Comparison of ENCODE assay signal across 22 cellular contexts in the genomic region with DNA sequence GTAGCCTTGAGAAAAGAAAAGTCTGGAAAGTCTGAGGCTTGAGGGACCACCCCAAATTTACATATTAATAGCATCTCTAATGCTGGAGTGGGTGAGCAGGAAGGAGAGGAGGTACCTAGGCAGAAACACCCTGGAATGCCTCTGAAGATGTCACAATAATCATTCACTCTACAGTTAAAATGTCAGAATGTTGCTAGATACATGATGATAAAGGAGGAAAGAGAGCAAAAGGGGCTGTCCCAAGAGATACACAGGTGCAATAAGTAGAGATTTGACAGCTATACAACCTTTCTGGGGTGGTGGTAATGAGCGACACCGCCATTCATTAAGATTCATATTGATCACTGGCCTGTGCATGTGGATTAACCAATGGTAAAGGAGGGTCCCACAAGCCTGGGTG.
"Had no signal": no experiment of that assay in that cellular context is flagged by ENCODE, and none has a peak within 500 bp of the region (broad histone marks: within the 10 kb centered on the region; RNA-seq: fewer than 3 reads in every experiment).

No MANE protein-coding gene starts in this region.

- H3K27me3 Mint-ChIP-seq: naive B cell; natural killer cell treated with Interleukin-12 subunit alpha and Interleukin-12 subunit beta and Interleukin-15 and Interleukin-18, amount 100 ng/mL, for 72 hours had no signal

- H3K4me1 Mint-ChIP-seq: naive B cell had no signal

- H3K36me3 Mint-ChIP-seq: mesothelial cell of epicardium; naive B cell; natural killer cell treated with Interleukin-12 subunit alpha and Interleukin-12 subunit beta and Interleukin-15 and Interleukin-18, amount 100 ng/mL, for 72 hours had no signal

- H3K27ac Mint-ChIP-seq: mesothelial cell of epicardium; naive B cell; natural killer cell treated with Interleukin-12 subunit alpha and Interleukin-12 subunit beta and Interleukin-15 and Interleukin-18, amount 100 ng/mL, for 72 hours had no signal

- H3K4me3 Mint-ChIP-seq: mesothelial cell of epicardium; naive B cell; natural killer cell treated with Interleukin-12 subunit alpha and Interleukin-12 subunit beta and Interleukin-15 and Interleukin-18, amount 100 ng/mL, for 72 hours had no signal

- DNase-seq: dermis blood vessel endothelial cell; effector memory CD4-positive, alpha-beta T cell; foreskin keratinocyte; heart left ventricle; left cardiac atrium; left lung; mesenchymal stem cell; mucosa of descending colon; naive B cell; pancreas; right lobe of liver; small intestine; stimulated activated CD4-positive, alpha-beta T cell treated with anti-CD3 and anti-CD28 coated beads, Interleukin-12 subunit alpha, Interleukin-12 subunit beta, amount 100 ng/mL, for 4 hours; stimulated activated CD4-positive, alpha-beta T cell treated with anti-CD3 and anti-CD28 coated beads, Interleukin-1b, Interleukin-23, amount 100 ng/mL, for 48 hours; stimulated activated CD4-positive, alpha-beta T cell treated with anti-CD3 and anti-CD28 coated beads, Interleukin-4, amount 100 ng/mL, for 1 hour; stimulated activated CD8-positive, alpha-beta memory T cell treated with anti-CD3 and anti-CD28 coated beads, Interleukin-4, amount 100 ng/mL, for 48 hours; stimulated activated naive CD4-positive, alpha-beta T cell treated with Interleukin-2 at 50 U/mL for 16 hours; stomach; thyroid gland; trophoblast cell had no signal
